20 cellular contexts compared by ENCODE assay signal in the genomic region with DNA sequence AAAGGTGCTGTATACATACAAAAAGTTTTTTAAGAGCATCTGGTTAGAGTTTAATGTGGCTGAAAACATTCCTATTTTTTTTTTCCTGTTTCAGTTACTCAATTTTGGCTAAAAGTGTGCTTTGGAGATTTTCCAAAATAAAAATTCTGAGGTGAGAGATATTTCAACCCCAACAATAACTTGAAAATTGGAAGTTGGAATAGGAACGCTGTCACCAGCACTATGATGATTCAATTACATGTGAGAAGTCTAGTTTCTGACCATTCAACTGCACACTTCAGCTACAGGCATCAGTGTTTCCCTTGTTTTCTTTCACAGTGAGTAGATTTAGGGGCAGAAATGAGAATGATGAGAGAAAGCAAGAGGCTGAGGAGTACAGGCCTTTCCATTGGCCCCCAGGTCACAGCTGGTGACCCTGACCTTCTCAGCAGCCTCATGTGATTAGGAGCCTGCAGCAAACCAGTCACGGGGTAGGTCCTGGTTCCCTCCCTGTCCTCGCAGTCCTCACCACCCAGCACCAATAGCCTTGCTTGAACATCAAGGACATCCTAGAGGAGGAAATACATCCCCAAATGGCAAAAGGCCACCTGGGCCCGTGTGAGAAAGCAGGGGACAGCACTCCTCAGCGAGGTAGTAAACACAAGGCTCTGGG. TPM values are rescaled to one million over a fixed set of nuclear protein-coding genes. Genes with fewer than 3 reads are reported as not detected.
DNase-seq lines count a peak whose midpoint lies in the region; ATAC-seq and TF ChIP-seq lines count a peak whose summit lies in the region.
"Had no signal": no experiment of that assay in that cellular context is flagged by ENCODE, and none has a peak within 500 bp of the region (broad histone marks: within the 10 kb centered on the region; RNA-seq: fewer than 3 reads in every experiment).

No MANE protein-coding gene starts in this region.

- no peaks in the 10 kb centered on the region for H3K9me2 ChIP-seq in MM.1S (replicated peaks; ENCODE audit: insufficient read depth, low read length)

- no peaks in the 10 kb centered on the region for H3K36me3 Mint-ChIP-seq in activated T-helper 17 cell treated with anti-CD3 and anti-CD28 coated beads, Interleukin-2, amount 50 U/mL, for 72 hours (ENCODE audit: low read depth)
- H3K36me3 Mint-ChIP-seq in endothelial cell (ENCODE audit: low read depth, unreplicated experiment) (peaks cover 3% of the 10 kb centered on the region), nephron progenitor cell (ENCODE audit: low read depth) (no peaks in the 10 kb centered on the region)
- H3K36me3 Mint-ChIP-seq: CD8-positive, alpha-beta T cell had no signal

- H3K9ac ChIP-seq in MM.1S (ENCODE audit: low read length) = no peak overlapping the region

- no peaks in the 10 kb centered on the region for H3K36me3 ChIP-seq in testis (ENCODE audit: low read depth, missing control alignments)
- no peaks in the 10 kb centered on the region for H3K36me3 ChIP-seq in MM.1S (replicated peaks; ENCODE audit: insufficient read depth, low read length)
- H3K36me3 ChIP-seq: cardiac muscle cell had no signal

- H3K4me1 ChIP-seq in testis (peaks cover 16% of the 10 kb centered on the region), foreskin keratinocyte (peaks cover 3% of the 10 kb centered on the region), MM.1S (ENCODE audit: low read length) (no peaks in the 10 kb centered on the region)

- TF ChIP-seq CTCF in endothelial cell (IDR thresholded peaks at IDR 0.05; ENCODE audit: unreplicated experiment) (no peak), nephron progenitor cell (IDR thresholded peaks at IDR 0.05) (no peak), testis (IDR thresholded peaks at IDR 0.05) (no peak), foreskin keratinocyte (conservative IDR thresholded peaks at IDR 0.05) (no peak), MM.1S (IDR thresholded peaks at IDR 0.05; ENCODE audit: low read length) (no peak)

- WGBS in testis, 2 donors = 34 to 66% methylated on average over 1 to 5 of the region's 5 CpGs

- H3K9me3 ChIP-seq in testis = no peaks in the 10 kb centered on the region
- H3K9me3 ChIP-seq in MM.1S (replicated peaks; ENCODE audit: insufficient read depth, low read length) = no peaks in the 10 kb centered on the region

- peak; percentile 35 for ATAC-seq in activated T-helper 17 cell treated with anti-CD3 and anti-CD28 coated beads, Interleukin-2, amount 50 U/mL, for 72 hours (replicated peaks)
- ATAC-seq in HG03095 (IDR thresholded peaks at IDR 0.05; ENCODE audit: unreplicated experiment) (no peak), foreskin keratinocyte (no peak)
- ATAC-seq: CD8-positive, alpha-beta T cell had no signal

- H3K27ac Mint-ChIP-seq in activated T-helper 17 cell treated with anti-CD3 and anti-CD28 coated beads, Interleukin-2, amount 50 U/mL, for 72 hours = peak overlapping the region; percentile 5
- H3K27ac Mint-ChIP-seq in endothelial cell (ENCODE audit: unreplicated experiment) = peak overlapping the region; percentile 26
- peak overlapping the region; percentile 43 for H3K27ac Mint-ChIP-seq in nephron progenitor cell
- H3K27ac Mint-ChIP-seq: CD8-positive, alpha-beta T cell had no signal

- no peaks in the 10 kb centered on the region for H3K79me2 ChIP-seq in MM.1S (ENCODE audit: low read length)

- peaks cover 2% of the 10 kb centered on the region for H3K4me1 Mint-ChIP-seq in activated T-helper 17 cell treated with anti-CD3 and anti-CD28 coated beads, Interleukin-2, amount 50 U/mL, for 72 hours
- H3K4me1 Mint-ChIP-seq in endothelial cell (ENCODE audit: unreplicated experiment) (peaks cover 57% of the 10 kb centered on the region), nephron progenitor cell (peaks cover 24% of the 10 kb centered on the region)

- H3K4me3 ChIP-seq in testis = no peak overlapping the region
- H3K4me3 ChIP-seq in MM.1S (ENCODE audit: low read length) = no peak overlapping the region
- H3K4me3 ChIP-seq: cardiac muscle cell had no signal

- no peaks in the 10 kb centered on the region for H3K9me3 Mint-ChIP-seq in activated T-helper 17 cell treated with anti-CD3 and anti-CD28 coated beads, Interleukin-2, amount 50 U/mL, for 72 hours
- no peaks in the 10 kb centered on the region for H3K9me3 Mint-ChIP-seq in endothelial cell (ENCODE audit: unreplicated experiment)
- H3K9me3 Mint-ChIP-seq in nephron progenitor cell = no peaks in the 10 kb centered on the region
- H3K9me3 Mint-ChIP-seq: CD8-positive, alpha-beta T cell had no signal

- no peaks in the 10 kb centered on the region for H4K20me1 ChIP-seq in MM.1S (ENCODE audit: insufficient read depth, low read length)

- no peaks in the 10 kb centered on the region for H3K27me3 Mint-ChIP-seq in activated T-helper 17 cell treated with anti-CD3 and anti-CD28 coated beads, Interleukin-2, amount 50 U/mL, for 72 hours
- H3K27me3 Mint-ChIP-seq in endothelial cell (ENCODE audit: unreplicated experiment) (no peaks in the 10 kb centered on the region), nephron progenitor cell (ENCODE audit: low read depth, poor library complexity) (no peaks in the 10 kb centered on the region)

- no peaks in the 10 kb centered on the region for H3F3A ChIP-seq in MM.1S (ENCODE audit: insufficient read depth, low read length)

- H3K4me3 Mint-ChIP-seq in activated T-helper 17 cell treated with anti-CD3 and anti-CD28 coated beads, Interleukin-2, amount 50 U/mL, for 72 hours = no peak overlapping the region
- H3K4me3 Mint-ChIP-seq in endothelial cell (ENCODE audit: unreplicated experiment) (no peak overlapping the region), nephron progenitor cell (no peak overlapping the region)
- H3K4me3 Mint-ChIP-seq: CD8-positive, alpha-beta T cell had no signal

- no peak overlapping the region for H3K4me2 ChIP-seq in MM.1S (ENCODE audit: low read depth, low read length)

- no peak for TF ChIP-seq POLR2A in testis (IDR thresholded peaks at IDR 0.05)

- H2AFZ ChIP-seq in MM.1S (ENCODE audit: low read length) = no peak overlapping the region

- DNase-seq in endothelial cell (ENCODE audit: low spot score) (no peak), nephron progenitor cell (no peak), testis (peak; percentile 55), foreskin keratinocyte (no peak), MM.1S (no peak)
- DNase-seq: activated CD4-positive, alpha-beta T cell treated with anti-CD3 and anti-CD28 coated beads, Interleukin-2, amount 50 U/mL, for 4 hours; activated gamma-delta T cell treated with Interleukin-2 at 50 U/mL for 16 hours; amygdala; CD8-positive, alpha-beta T cell; GDM1; HCEC 1CT; KG1; MV-4-11; NCI-H1694; NCI-H2171 treated with DMSO at 0.1 percent for 48 hours; NCI-H526; RPMI8226 had no signal

- H3K27ac ChIP-seq in testis = peak overlapping the region; percentile 33 to 37
- H3K27ac ChIP-seq in foreskin keratinocyte = no peak overlapping the region
- H3K27ac ChIP-seq in MM.1S (ENCODE audit: low read length) = no peak overlapping the region
- H3K27ac ChIP-seq: cardiac muscle cell had no signal

- H3K27me3 ChIP-seq in testis (no peaks in the 10 kb centered on the region), foreskin keratinocyte (no peaks in the 10 kb centered on the region), MM.1S (replicated peaks; ENCODE audit: insufficient read depth, low read length) (no peaks in the 10 kb centered on the region)
- H3K27me3 ChIP-seq: cardiac muscle cell had no signal

- intact Hi-C loops in testis (cut with DNase I; ENCODE audit: low total_unique reads) = no loop called here

RNA-seq across cellular contexts. Expression of gene FILIP1L, which starts 9.9 kb away (rescaled TPM):
- total RNA-seq in activated T-helper 17 cell treated with anti-CD3 and anti-CD28 coated beads, Interleukin-2, amount 50 U/mL, for 72 hours = under 1 TPM; 0.35 to 0.50 TPM
- total RNA-seq in endothelial cell (ENCODE audit: unreplicated experiment) = 19.1 TPM
- total RNA-seq in testis = 10 to 100 TPM; 16.7 to 20.1 TPM
- polyA plus RNA-seq in testis (ENCODE audit: insufficient read depth, low read depth, low replicate concordance) = 16.5 TPM
- total RNA-seq in foreskin keratinocyte = 21.1 and 22.6 TPM in 2 replicates
- polyA plus RNA-seq in foreskin keratinocyte = 8.7 and 9.8 TPM in 2 replicates

Comparison
In these comparisons a context has a peak if more than half of its experiments do, and no peak if none do; other contexts are left out.
1. H3K27ac ChIP-seq: peak in testis (2 of 2); none in foreskin keratinocyte (single experiment) and MM.1S (single experiment).
2. RNA of gene FILIP1L, which starts 9.9 kb away (total RNA-seq): 21.1 to 22.6 TPM in foreskin keratinocyte, 16.7 to 20.1 TPM in testis and 19.1 TPM in endothelial cell (single experiment); 0.35 to 0.50 TPM in activated T-helper 17 cell treated with anti-CD3 and anti-CD28 coated beads, Interleukin-2, amount 50 U/mL, for 72 hours; every median in the first group is over 10 times any median in the second.
3. Peak in every context shown above with its lines, with median percentiles within 50 percentile points of each other: H3K27ac Mint-ChIP-seq.